ENCODE assay signal across 20 cellular contexts in the genomic region with DNA sequence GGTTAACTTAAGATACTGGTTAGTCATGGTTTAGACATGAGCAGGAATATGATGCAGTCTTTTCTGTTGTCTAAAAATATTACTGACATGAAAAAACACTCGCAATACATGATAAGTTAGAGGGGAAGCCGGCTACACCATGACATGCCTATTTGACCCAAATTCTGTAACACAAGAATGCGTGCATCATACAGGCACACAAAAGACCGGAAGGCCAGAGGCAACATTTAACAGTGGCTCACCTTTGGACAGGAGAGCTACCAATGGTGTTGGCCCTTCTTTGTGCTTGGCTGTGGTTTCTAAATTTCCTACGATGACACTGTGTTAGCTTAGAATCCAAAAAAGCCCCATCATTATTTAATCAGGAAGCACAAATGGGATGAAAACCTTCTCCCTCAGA. TPM values are rescaled to one million over a fixed set of nuclear protein-coding genes. Genes with fewer than 3 reads are reported as not detected.
DNase-seq lines count a peak whose midpoint lies in the region; ATAC-seq, FAIRE-seq and TF ChIP-seq lines count a peak whose summit lies in the region.
"Had no signal": no experiment of that assay in that cellular context is flagged by ENCODE, and none has a peak within 500 bp of the region (broad histone marks: within the 10 kb centered on the region; RNA-seq: fewer than 3 reads in every experiment).

No MANE protein-coding gene starts in this region.

- H3K23ac ChIP-seq in trophoblast cell (ENCODE audit: low read length) = no peak overlapping the region

- H2BK120ac ChIP-seq in trophoblast cell (ENCODE audit: insufficient read depth, low read length, poor library complexity) = no peak overlapping the region

- H3K27ac Mint-ChIP-seq in endodermal cell (no peak overlapping the region), nephron (no peak overlapping the region)

- no peak overlapping the region for H3K27ac ChIP-seq in endodermal cell (ENCODE audit: low read depth, low read length)
- H3K27ac ChIP-seq in keratinocyte (ENCODE audit: control insufficient read depth, insufficient read depth, low read length) = no peak overlapping the region
- no peak overlapping the region for H3K27ac ChIP-seq in trophoblast cell (ENCODE audit: low read depth, low read length)
- H3K27ac ChIP-seq: GM23248 had no signal

- H3K14ac ChIP-seq in trophoblast cell (ENCODE audit: low read length) = no peak overlapping the region

- no peaks in the 10 kb centered on the region for H3K4me1 ChIP-seq in endodermal cell (ENCODE audit: control insufficient read depth, insufficient read depth, low read length)
- peaks cover 28% of the 10 kb centered on the region for H3K4me1 ChIP-seq in keratinocyte (ENCODE audit: control insufficient read depth, extremely low read depth, insufficient read depth, low read length)
- no peaks in the 10 kb centered on the region for H3K4me1 ChIP-seq in trophoblast cell (ENCODE audit: control insufficient read depth in 1 of 2, insufficient read depth in 2 of 2, low read length in 2 of 2)

- H3K4ac ChIP-seq in trophoblast cell (ENCODE audit: low read depth, low read length) = no peak overlapping the region

- H3K4me3 Mint-ChIP-seq in endodermal cell (no peak overlapping the region), nephron (peak overlapping the region; percentile 10 to 65 (median 14))
- H3K4me3 Mint-ChIP-seq: CD4-positive, alpha-beta memory T cell had no signal

- H3K27me3 ChIP-seq in endodermal cell (ENCODE audit: control insufficient read depth, insufficient read depth, low read length, poor library complexity, severe bottlenecking) = peaks cover 4% of the 10 kb centered on the region
- H3K27me3 ChIP-seq in keratinocyte (ENCODE audit: control insufficient read depth, extremely low read depth, insufficient read depth, low read length) = no peaks in the 10 kb centered on the region
- H3K27me3 ChIP-seq in trophoblast cell (ENCODE audit: insufficient read depth, low read length) = peaks cover 6% of the 10 kb centered on the region

- H4K91ac ChIP-seq in trophoblast cell (ENCODE audit: low read depth, low read length) = no peak overlapping the region

- DNase-seq in endodermal cell (peak; percentile 20), keratinocyte (ENCODE audit: low read depth, low spot score) (no peak), trophoblast cell (peak; percentile 89 to 96), GM19240 (ENCODE audit: insufficient read length, low spot score) (no peak), NCI-H345 (lab: John Stamatoyannopoulos, UW) (no peak)
- DNase-seq in activated CD4-positive, alpha-beta T cell treated with anti-CD3 and anti-CD28 coated beads for 48 hours = no peak
- DNase-seq: C1 segment of cervical spinal cord; Calu3; CD4-positive, alpha-beta memory T cell; COR-L47; DMS53; DMS79 treated with DMSO at 0.1 percent for 48 hours; GF-D8; GM23248; HCEC 1CT had no signal

- no peak overlapping the region for H2AK5ac ChIP-seq in trophoblast cell (ENCODE audit: low read length)

- H2AFZ ChIP-seq in keratinocyte (ENCODE audit: control insufficient read depth, low read length) (no peak overlapping the region), trophoblast cell (ENCODE audit: insufficient read depth, low read length, poor library complexity) (no peak overlapping the region)
- H2AFZ ChIP-seq: GM23248 had no signal

- H3K36me3 Mint-ChIP-seq in endodermal cell (ENCODE audit: low read depth) (no peaks in the 10 kb centered on the region), nephron (ENCODE audit: low read depth) (peaks cover 6% of the 10 kb centered on the region)
- H3K36me3 Mint-ChIP-seq: CD4-positive, alpha-beta memory T cell had no signal

- no peaks in the 10 kb centered on the region for H3K4me1 Mint-ChIP-seq in endodermal cell
- no peaks in the 10 kb centered on the region for H3K4me1 Mint-ChIP-seq in nephron

- peaks cover 6% of the 10 kb centered on the region for H3K79me1 ChIP-seq in trophoblast cell (ENCODE audit: low read length)

- H4K20me1 ChIP-seq in keratinocyte (ENCODE audit: control insufficient read depth, extremely low read depth, insufficient read depth, low read length) = peaks cover 11% of the 10 kb centered on the region

- FAIRE-seq in keratinocyte (lab: Jason Lieb, UNC) = peak; percentile 72
- FAIRE-seq: GM12891, GM18507, H1 had no signal

- H3K36me3 ChIP-seq in endodermal cell (ENCODE audit: control insufficient read depth, insufficient read depth, low read length) (no peaks in the 10 kb centered on the region), keratinocyte (ENCODE audit: control insufficient read depth in 2 of 2, extremely low read depth in 1 of 2, insufficient read depth in 2 of 2, low read length in 2 of 2) (peaks cover 0 to 4% of the 10 kb centered on the region in 2 experiments), trophoblast cell (ENCODE audit: control insufficient read depth in 1 of 2, insufficient read depth in 2 of 2, low read length in 2 of 2) (no peaks in the 10 kb centered on the region)

- no peak overlapping the region for H4K8ac ChIP-seq in trophoblast cell (ENCODE audit: low read depth, low read length)

- dilution Hi-C loops in keratinocyte (cut with MboI; ENCODE audit: extremely low pct_ligation_motif_present, low sequenced_read_pairs) = no loop called here

- H3K9ac ChIP-seq in endodermal cell (ENCODE audit: extremely low read depth, low read length, poor library complexity, severe bottlenecking) (no peak overlapping the region), keratinocyte (ENCODE audit: control insufficient read depth, extremely low read depth, insufficient read depth, low read length) (no peak overlapping the region), trophoblast cell (ENCODE audit: low read length) (no peak overlapping the region)
- H3K9ac ChIP-seq: GM23248 had no signal

- peaks cover 8% of the 10 kb centered on the region for H3K9me1 ChIP-seq in keratinocyte (ENCODE audit: control insufficient read depth, extremely low read depth, insufficient read depth, low read length)

- 95 to 100% methylated on average over 5 of the region's 5 CpGs for WGBS in endodermal cell (ENCODE audit: insufficient coverage in 1 of 2, insufficient read length in 1 of 2), 2 experiments
- WGBS in trophoblast cell (ENCODE audit: extremely low coverage, insufficient coverage, insufficient read length) = no CpG with 5 or more reads among the region's 5 CpGs

- TF ChIP-seq CTCF in endodermal cell (conservative IDR thresholded peaks at IDR 0.05) (no peak), keratinocyte (optimal IDR thresholded peaks at IDR 0.05 in 1 of 3, IDR thresholded peaks at IDR 0.05 in 1 of 3, conservative IDR thresholded peaks at IDR 0.05 in 1 of 3; ENCODE audit: extremely low read depth in 1 of 3, insufficient read depth in 2 of 3, low read length in 3 of 3) (no peak), nephron (IDR thresholded peaks at IDR 0.05; ENCODE audit: unreplicated experiment in 3 of 3) (no peak)

- H3K9me3 ChIP-seq in endodermal cell (ENCODE audit: control insufficient read depth, low read length) (no peaks in the 10 kb centered on the region), keratinocyte (ENCODE audit: control insufficient read depth, low read depth, low read length) (no peaks in the 10 kb centered on the region), trophoblast cell (ENCODE audit: insufficient read depth, low read depth, low read length) (no peaks in the 10 kb centered on the region)

- H2BK5ac ChIP-seq in trophoblast cell (ENCODE audit: low read depth, low read length, poor library complexity) = no peak overlapping the region

- no peak overlapping the region for H2BK12ac ChIP-seq in trophoblast cell (ENCODE audit: low read length)

- no peak overlapping the region for H3K4me3 ChIP-seq in endodermal cell (ENCODE audit: low read length)
- no peak overlapping the region for H3K4me3 ChIP-seq in keratinocyte (ENCODE audit: control insufficient read depth in 2 of 3, extremely low read depth in 1 of 3, insufficient read depth in 2 of 3, low read depth in 1 of 3, low read length in 3 of 3)
- no peak overlapping the region for H3K4me3 ChIP-seq in trophoblast cell (ENCODE audit: low read depth, low read length)
- H3K4me3 ChIP-seq: GM23248 had no signal

- no peak for ATAC-seq in GM18861 (IDR thresholded peaks at IDR 0.05; ENCODE audit: unreplicated experiment)

- no peak overlapping the region for H3K4me2 ChIP-seq in keratinocyte (ENCODE audit: control insufficient read depth, extremely low read depth, insufficient read depth, low read depth, low read length)
- no peak overlapping the region for H3K4me2 ChIP-seq in trophoblast cell (ENCODE audit: low read length)

- no peak overlapping the region for H4K12ac ChIP-seq in trophoblast cell (ENCODE audit: low read depth, low read length)

- H3K9me3 Mint-ChIP-seq in endodermal cell (peaks cover under 1% of the 10 kb centered on the region), nephron (peaks cover 1% of the 10 kb centered on the region)

- H3K79me2 ChIP-seq in keratinocyte (ENCODE audit: control insufficient read depth, insufficient read depth, low read length) = peaks cover 74% of the 10 kb centered on the region
- peaks cover 5% of the 10 kb centered on the region for H3K79me2 ChIP-seq in trophoblast cell (ENCODE audit: control insufficient read depth, insufficient read depth, low read length, poor library complexity)

- H3K27me3 Mint-ChIP-seq in endodermal cell (ENCODE audit: insufficient read depth) (peaks cover 6% of the 10 kb centered on the region), nephron (ENCODE audit: low read depth) (no peaks in the 10 kb centered on the region)

- no peak overlapping the region for H3K18ac ChIP-seq in trophoblast cell (ENCODE audit: low read length)

RNA-seq across cellular contexts. Expression of a gene that starts 4.1 kb away (rescaled TPM):
- 10 to 100 TPM; 15.4 to 17.3 TPM for total RNA-seq in endodermal cell
- 24.1 TPM for polyA plus RNA-seq in endodermal cell (2013, experiment 1 of 2)
- 25.0 TPM for polyA plus RNA-seq in endodermal cell (2013, experiment 2 of 2)
- 19.4 to 23.6 TPM (median 21.3 TPM) in 3 replicates for polyA plus RNA-seq in keratinocyte
- polyA plus RNA-seq in keratinocyte (2011; ENCODE audit: low read depth) = 17.0 TPM
- polyA plus RNA-seq in keratinocyte (2011; cell fraction: cytosol; rRNA removed) = 21.9 and 22.9 TPM in 2 replicates
- polyA plus RNA-seq in keratinocyte (2011; cell fraction: nucleus; rRNA removed) = 19.2 and 19.3 TPM in 2 replicates
- polyA plus RNA-seq in keratinocyte (2012; ENCODE audit: low replicate concordance) = 25.1 and 27.2 TPM in 2 replicates
- polyA minus RNA-seq in keratinocyte = 18.2 to 23.0 TPM (median 20.7 TPM) in 3 replicates
- polyA minus RNA-seq in keratinocyte (2011; cell fraction: cytosol; rRNA and poly(A)+ RNA removed) = 42.4 TPM
- polyA minus RNA-seq in keratinocyte (2011; cell fraction: nucleus; rRNA and poly(A)+ RNA removed) = 16.9 and 23.3 TPM in 2 replicates
- polyA plus RNA-seq in trophoblast cell (2013) = 5.5 and 5.7 TPM in 2 replicates

Comparison
In these comparisons a context has a peak if more than half of its experiments do, and no peak if none do; other contexts are left out.
1. DNase-seq: peak in endodermal cell (single experiment) and trophoblast cell (2 of 2); none in keratinocyte (single experiment), activated CD4-positive, alpha-beta T cell treated with anti-CD3 and anti-CD28 coated beads for 48 hours (single experiment), GM19240 (single experiment) and NCI-H345 (single experiment).